Comparison of ENCODE assay signal across 1 cellular context in the genomic region with DNA sequence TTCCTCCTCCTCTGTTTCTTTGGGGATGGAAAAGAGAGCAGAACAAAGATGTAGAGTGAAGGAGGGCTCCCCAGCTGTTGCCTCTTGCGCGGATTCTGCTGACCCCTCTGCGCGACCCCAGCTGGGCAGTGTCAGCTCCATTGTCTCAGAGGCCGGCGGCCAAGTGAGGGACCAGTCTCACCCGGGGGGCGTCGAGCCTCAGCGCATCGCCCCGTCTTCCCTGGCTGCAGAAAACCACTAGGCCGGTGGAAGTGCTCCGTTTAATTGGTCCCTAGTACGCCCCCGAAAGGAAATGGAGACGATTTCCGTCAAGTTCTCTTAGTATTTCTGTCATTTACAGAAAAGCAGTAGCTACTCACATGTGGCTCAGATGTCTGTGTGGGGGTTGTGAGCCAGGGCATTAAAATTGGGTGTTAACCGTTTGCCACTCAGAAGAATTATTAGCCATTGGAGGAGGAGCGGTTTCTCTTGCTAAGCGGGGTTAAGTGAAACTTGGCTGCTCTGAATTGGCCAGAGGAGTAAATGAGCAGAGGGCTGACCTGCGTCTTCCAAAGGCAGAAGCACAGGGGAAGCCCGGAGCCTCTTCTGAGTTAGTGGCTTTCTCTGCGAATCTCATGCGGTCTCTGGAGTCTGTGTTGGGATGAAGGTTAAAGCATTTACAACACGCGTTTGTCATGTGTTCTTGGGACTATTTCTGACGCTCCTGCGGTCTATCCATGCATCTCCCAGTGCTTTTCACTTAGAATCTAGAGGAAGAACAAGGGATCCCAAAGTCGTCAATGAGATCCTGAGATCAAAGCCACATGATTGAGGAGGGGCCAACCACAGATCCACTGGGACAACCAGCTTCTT.
TF ChIP-seq lines count a peak whose summit lies in the region.

No MANE protein-coding gene starts in this region.

TF ChIP-seq in HEK293, 187 proteins besides CTCF, POLR2A, EP300 and RAD21 (continued from another document):
- TF ChIP-seq ZNF404 (tag by site-specific recombination; IDR thresholded peaks at IDR 0.05) (no peak), MZF1 (tag by site-specific recombination; IDR thresholded peaks at IDR 0.05; ENCODE audit: borderline replicate concordance) (no peak), GLI4 (tag by site-specific recombination; IDR thresholded peaks at IDR 0.05) (no peak), ZNF175 (tag by site-specific recombination; IDR thresholded peaks at IDR 0.05) (no peak), TSHZ1 (tag by site-specific recombination; IDR thresholded peaks at IDR 0.05; ENCODE audit: borderline replicate concordance) (no peak), REPIN1 (tag by site-specific recombination; IDR thresholded peaks at IDR 0.05; ENCODE audit: low read depth) (no peak)
- TF ChIP-seq, protein P1, sequence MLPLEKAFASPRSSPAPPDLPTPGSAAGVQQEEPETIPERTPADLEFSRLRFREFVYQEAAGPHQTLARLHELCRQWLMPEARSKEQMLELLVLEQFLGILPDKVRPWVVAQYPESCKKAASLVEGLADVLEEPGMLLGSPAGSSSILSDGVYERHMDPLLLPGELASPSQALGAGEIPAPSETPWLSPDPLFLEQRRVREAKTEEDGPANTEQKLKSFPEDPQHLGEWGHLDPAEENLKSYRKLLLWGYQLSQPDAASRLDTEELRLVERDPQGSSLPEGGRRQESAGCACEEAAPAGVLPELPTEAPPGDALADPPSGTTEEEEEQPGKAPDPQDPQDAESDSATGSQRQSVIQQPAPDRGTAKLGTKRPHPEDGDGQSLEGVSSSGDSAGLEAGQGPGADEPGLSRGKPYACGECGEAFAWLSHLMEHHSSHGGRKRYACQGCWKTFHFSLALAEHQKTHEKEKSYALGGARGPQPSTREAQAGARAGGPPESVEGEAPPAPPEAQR (tag by site-specific recombination; IDR thresholded peaks at IDR 0.05): no peak
- TF ChIP-seq, protein P2, sequence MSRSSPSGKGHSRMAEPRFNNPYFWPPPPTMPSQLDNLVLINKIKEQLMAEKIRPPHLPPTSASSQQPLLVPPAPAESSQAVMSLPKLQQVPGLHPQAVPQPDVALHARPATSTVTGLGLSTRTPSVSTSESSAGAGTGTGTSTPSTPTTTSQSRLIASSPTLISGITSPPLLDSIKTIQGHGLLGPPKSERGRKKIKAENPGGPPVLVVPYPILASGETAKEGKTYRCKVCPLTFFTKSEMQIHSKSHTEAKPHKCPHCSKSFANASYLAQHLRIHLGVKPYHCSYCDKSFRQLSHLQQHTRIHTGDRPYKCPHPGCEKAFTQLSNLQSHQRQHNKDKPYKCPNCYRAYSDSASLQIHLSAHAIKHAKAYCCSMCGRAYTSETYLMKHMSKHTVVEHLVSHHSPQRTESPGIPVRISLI (tag by site-specific recombination; IDR thresholded peaks at IDR 0.05): no peak
